ENCODE assay signal across 14 cellular contexts in the genomic region with DNA sequence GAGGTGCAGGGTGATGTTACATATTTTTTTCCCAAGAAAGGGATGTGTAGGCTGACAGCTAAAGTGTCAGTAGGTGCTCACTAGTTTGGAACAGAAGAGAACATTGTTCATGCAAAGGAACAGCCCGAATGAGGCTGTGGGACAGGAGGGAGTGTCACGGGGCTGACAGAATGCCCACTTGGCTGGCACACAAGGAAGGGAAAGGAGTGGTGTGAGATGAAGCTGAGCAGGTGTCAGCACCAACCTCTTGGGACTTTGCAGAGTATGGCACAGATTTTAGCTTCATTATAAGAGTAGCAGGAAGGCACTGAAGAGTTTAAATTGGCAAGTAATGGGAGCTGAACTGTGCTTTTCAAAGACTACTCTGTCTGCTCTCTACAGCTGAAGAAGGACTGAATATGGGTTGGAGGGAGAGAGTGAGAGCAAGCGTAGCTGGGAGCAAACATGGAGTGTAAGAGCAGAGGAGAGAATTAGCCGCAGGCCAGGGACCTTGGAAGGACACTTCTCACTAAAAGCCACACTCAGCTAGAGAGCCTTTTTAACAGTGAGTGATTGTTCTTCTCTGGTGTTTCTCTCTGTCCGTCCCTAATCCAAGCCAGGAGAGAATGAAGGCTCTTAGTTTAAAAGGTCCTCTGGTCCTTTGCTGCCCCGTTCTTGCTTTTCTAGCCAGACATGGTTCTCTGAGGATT. TPM values are rescaled to one million over a fixed set of nuclear protein-coding genes. Genes with fewer than 3 reads are reported as not detected.
"Had no signal": no experiment of that assay in that cellular context is flagged by ENCODE, and none has a peak within 500 bp of the region (broad histone marks: within the 10 kb centered on the region; RNA-seq: fewer than 3 reads in every experiment).

No MANE protein-coding gene starts in this region.

RNA-seq across cellular contexts. Expression of a gene that starts 35.0 kb away (rescaled TPM):
- total RNA-seq: activated CD4-positive, alpha-beta T cell treated with anti-CD3 and anti-CD28 coated beads for 36 hours; activated CD4-positive, alpha-beta T cell treated with anti-CD3 and anti-CD28 coated beads, Interleukin-2, amount 10 ng/mL, durations not matched to agents 7 days and 5 days; activated CD8-positive, alpha-beta T cell treated with anti-CD3 and anti-CD28 coated beads, Interleukin-2, amount 10 ng/mL, durations not matched to agents 7 days and 5 days; activated naive CD8-positive, alpha-beta T cell treated with anti-CD3 and anti-CD28 coated beads, Interleukin-2, amount 10 ng/mL, durations not matched to agents 7 days and 5 days; activated T-helper 2 cell treated with anti-CD3 and anti-CD28 coated beads, Interferon-gamma antibody, Interleukin-2, Interleukin-4, amounts not matched to agents 10 μg/mL and 5 μg/mL and 100 μg/mL, durations not matched to agents 14 hours and 24 hours and 36 hours; ascending aorta; IMR-90; K562; M059J; SJSA1; T-cell; T-helper 17 cell; WTC11 had no signal
- polyA plus RNA-seq: cardiac muscle cell, IMR-90, K562 had no signal
